Comparison of ENCODE assay signal across 8 cellular contexts in genomic region chr19:6110360-6110977, GRCh38. TPM values are rescaled to one million over a fixed set of nuclear protein-coding genes. Genes with fewer than 3 reads are reported as not detected.
DNase-seq lines count a peak whose midpoint lies in the region; ATAC-seq and TF ChIP-seq lines count a peak whose summit lies in the region.

Gene RFX2, minus strand, starts transcription at chr19:6110500. Its CDS starts 63,004 bp downstream, at chr19:6047496.

- peak within 1 kb of the TSS; percentile 72 for H3K27ac Mint-ChIP-seq in activated naive CD4-positive, alpha-beta T cell treated with anti-CD3 and anti-CD28 coated beads, Interleukin-2, amount 10 ng/mL, durations not matched to agents 7 days and 5 days

- H3K36me3 Mint-ChIP-seq in activated naive CD4-positive, alpha-beta T cell treated with anti-CD3 and anti-CD28 coated beads, Interleukin-2, amount 10 ng/mL, durations not matched to agents 7 days and 5 days, result peaks cover 2% of the 10 kb centered on the region

- H3K27me3 Mint-ChIP-seq in activated naive CD4-positive, alpha-beta T cell treated with anti-CD3 and anti-CD28 coated beads, Interleukin-2, amount 10 ng/mL, durations not matched to agents 7 days and 5 days, result peaks cover 40% of the 10 kb centered on the region

- H3K4me1 Mint-ChIP-seq in activated naive CD4-positive, alpha-beta T cell treated with anti-CD3 and anti-CD28 coated beads, Interleukin-2, amount 10 ng/mL, durations not matched to agents 7 days and 5 days, result peaks cover 29% of the 10 kb centered on the region

- peak; percentile 85 for ATAC-seq in HG02588 (IDR thresholded peaks at IDR 0.05; ENCODE audit: unreplicated experiment)

- DNase-seq in GM10248 (ENCODE audit: extremely low spot score) (peak; percentile 99), NCI-H1048 (lab: John Stamatoyannopoulos, UW) (peak; percentile 94), SK-N-DZ (ENCODE audit: low spot score) (peak; percentile 95), germinal center (ENCODE audit: low spot score) (peak; percentile 99), nucleus accumbens (lab: John Stamatoyannopoulos, UW) (peak; percentile 68 to 100 (median 97)), superior temporal gyrus (ENCODE audit: extremely low spot score) (peak; percentile 99)
- peak; percentile 99 for DNase-seq in activated naive CD4-positive, alpha-beta T cell treated with anti-CD3 and anti-CD28 coated beads, Interleukin-2, amount 10 ng/mL, durations not matched to agents 7 days and 5 days

- H3K9me3 Mint-ChIP-seq in activated naive CD4-positive, alpha-beta T cell treated with anti-CD3 and anti-CD28 coated beads, Interleukin-2, amount 10 ng/mL, durations not matched to agents 7 days and 5 days, result peaks cover 2% of the 10 kb centered on the region

- TF ChIP-seq CTCF in GM10248 (IDR thresholded peaks at IDR 0.05; ENCODE audit: control extremely low read depth, extremely low read depth, low read depth, missing control alignments), result no peak

- CTCF ChIA-PET in GM10248 (lab: Yijun Ruan, JAX), result interaction anchor here (1.5 to 4.1 kb wide), 2 partner anchors 15 to 88 kb away, joined by 3 to 23 read pairs; no protein-coding TSS in a partner anchor
- CTCF ChIA-PET in activated naive CD4-positive, alpha-beta T cell treated with anti-CD3 and anti-CD28 coated beads, Interleukin-2, amount 10 ng/mL, durations not matched to agents 7 days and 5 days (lab: Charles Lee), result no interaction called here

- POLR2A ChIA-PET in GM10248 (lab: Yijun Ruan, JAX), result interaction anchor here (0.6 to 0.7 kb wide), 2 partner anchors 16 to 262 kb away, joined by 3 to 6 read pairs; partner anchors contain the start of gene ALKBH7

- peak within 1 kb of the TSS; percentile 83 for H3K4me3 Mint-ChIP-seq in activated naive CD4-positive, alpha-beta T cell treated with anti-CD3 and anti-CD28 coated beads, Interleukin-2, amount 10 ng/mL, durations not matched to agents 7 days and 5 days

RNA-seq across cellular contexts. Expression of gene RFX2, which starts in this region (rescaled TPM):
- 9.5 and 10.0 TPM in 2 replicates for polyA plus RNA-seq in SK-N-DZ (2014; cell fraction: cytosol; rRNA removed)
- 5.5 and 8.8 TPM in 2 replicates for polyA plus RNA-seq in SK-N-DZ (2014; cell fraction: nucleus; rRNA removed)

Comparison
In these comparisons a context has a peak if more than half of its experiments do, and no peak if none do; other contexts are left out.
1. Peak in every context shown above with its lines: DNase-seq and ATAC-seq.